ENCODE assay signal across 8 cellular contexts in genomic region chr1:45750298-45751038, GRCh38. TPM values are rescaled to one million over a fixed set of nuclear protein-coding genes. Genes with fewer than 3 reads are reported as not detected.
DNase-seq lines count a peak whose midpoint lies in the region; ATAC-seq and TF ChIP-seq lines count a peak whose summit lies in the region.

Gene IPP (minus strand): TSS chr1:45750653. CDS start chr1:45746411, 4,242 bp downstream.

- H3K27me3 Mint-ChIP-seq in activated T-helper 2 cell treated with anti-CD3 and anti-CD28 coated beads, Interferon-gamma antibody, Interleukin-2, Interleukin-4, amounts not matched to agents 10 μg/mL and 5 μg/mL and 100 μg/mL, durations not matched to agents 14 hours and 24 hours and 36 hours (ENCODE audit: low read depth): no peaks in the 10 kb centered on the region
- no peaks in the 10 kb centered on the region for H3K27me3 Mint-ChIP-seq in natural killer cell treated with Interleukin-12 subunit alpha and Interleukin-12 subunit beta and Interleukin-15 and Interleukin-18, amount 100 ng/mL, for 72 hours

- peak within 1 kb of the TSS; percentile 98 for H3K27ac Mint-ChIP-seq in activated T-helper 2 cell treated with anti-CD3 and anti-CD28 coated beads, Interferon-gamma antibody, Interleukin-2, Interleukin-4, amounts not matched to agents 10 μg/mL and 5 μg/mL and 100 μg/mL, durations not matched to agents 14 hours and 24 hours and 36 hours
- H3K27ac Mint-ChIP-seq in natural killer cell treated with Interleukin-12 subunit alpha and Interleukin-12 subunit beta and Interleukin-15 and Interleukin-18, amount 100 ng/mL, for 72 hours: peak within 1 kb of the TSS; percentile 98

- H3K27ac ChIP-seq in RWPE2 (ENCODE audit: poor library complexity, severe bottlenecking): peak within 1 kb of the TSS; percentile 53

- H3K36me3 ChIP-seq in RWPE2 (ENCODE audit: low read depth): peaks cover 7% of the 10 kb centered on the region; the same call in 1 of the 2 replicates

- TF ChIP-seq CTCF in RWPE2 (IDR thresholded peaks at IDR 0.05; ENCODE audit: poor library complexity, severe bottlenecking): peak; percentile 38

- H3K9me3 Mint-ChIP-seq in activated T-helper 2 cell treated with anti-CD3 and anti-CD28 coated beads, Interferon-gamma antibody, Interleukin-2, Interleukin-4, amounts not matched to agents 10 μg/mL and 5 μg/mL and 100 μg/mL, durations not matched to agents 14 hours and 24 hours and 36 hours: peaks cover 18% of the 10 kb centered on the region
- H3K9me3 Mint-ChIP-seq in natural killer cell treated with Interleukin-12 subunit alpha and Interleukin-12 subunit beta and Interleukin-15 and Interleukin-18, amount 100 ng/mL, for 72 hours: peaks cover 4% of the 10 kb centered on the region

- peaks cover 14% of the 10 kb centered on the region for H3K4me1 Mint-ChIP-seq in activated T-helper 2 cell treated with anti-CD3 and anti-CD28 coated beads, Interferon-gamma antibody, Interleukin-2, Interleukin-4, amounts not matched to agents 10 μg/mL and 5 μg/mL and 100 μg/mL, durations not matched to agents 14 hours and 24 hours and 36 hours (ENCODE audit: low read depth)
- peaks cover 8% of the 10 kb centered on the region in 2 donors for H3K4me1 Mint-ChIP-seq in natural killer cell treated with Interleukin-12 subunit alpha and Interleukin-12 subunit beta and Interleukin-15 and Interleukin-18, amount 100 ng/mL, for 72 hours (ENCODE audit: low read depth in 2 of 2)

- peaks cover 3% of the 10 kb centered on the region for H3K9me3 ChIP-seq in RWPE2 (ENCODE audit: severe bottlenecking)

- H3K4me1 ChIP-seq in RWPE2 (ENCODE audit: insufficient read depth, poor library complexity, severe bottlenecking): no peaks in the 10 kb centered on the region

- H3K4me3 ChIP-seq in RWPE2 (ENCODE audit: severe bottlenecking): peak within 1 kb of the TSS; percentile 53

- H3K27me3 ChIP-seq in RWPE2 (ENCODE audit: insufficient read depth, poor library complexity, severe bottlenecking): no peaks in the 10 kb centered on the region

- H3K36me3 Mint-ChIP-seq in activated T-helper 2 cell treated with anti-CD3 and anti-CD28 coated beads, Interferon-gamma antibody, Interleukin-2, Interleukin-4, amounts not matched to agents 10 μg/mL and 5 μg/mL and 100 μg/mL, durations not matched to agents 14 hours and 24 hours and 36 hours (ENCODE audit: low read depth): peaks cover 8% of the 10 kb centered on the region
- peaks cover 6% of the 10 kb centered on the region for H3K36me3 Mint-ChIP-seq in natural killer cell treated with Interleukin-12 subunit alpha and Interleukin-12 subunit beta and Interleukin-15 and Interleukin-18, amount 100 ng/mL, for 72 hours

- intact Hi-C loops in activated T-helper 2 cell treated with anti-CD3 and anti-CD28 coated beads, Interferon-gamma antibody, Interleukin-2, Interleukin-4, amounts not matched to agents 10 μg/mL and 5 μg/mL and 100 μg/mL, durations not matched to agents 14 hours and 24 hours and 36 hours (cut with micrococcal nuclease): loop anchor here (1.0 to 10.0 kb wide), 3 partner anchors 52 to 166 kb away; partner anchors contain the start of genes MAST2 and NASP

- peak; percentile 96 for ATAC-seq in RWPE2 (ENCODE audit: low read depth)
- ATAC-seq in natural killer cell treated with Interleukin-12 subunit alpha and Interleukin-12 subunit beta and Interleukin-15 and Interleukin-18, amount 100 ng/mL, for 72 hours: peak; percentile 99
- ATAC-seq in stimulated activated naive CD8-positive, alpha-beta T cell treated with anti-CD3 and anti-CD28 coated beads, Interleukin-15, Interleukin-2, amounts not matched to agents 100 U/mL and 50 U/mL, for 24 hours: peak; percentile 97

- DNase-seq in ELR (ENCODE audit: low read depth): peak; percentile 99
- DNase-seq in H4 (ENCODE audit: low spot score): peak; percentile 95
- DNase-seq in LoVo (ENCODE audit: low spot score): peak; percentile 99
- peak; percentile 96 for DNase-seq in RWPE2 (ENCODE audit: low spot score)
- peak; percentile 95 for DNase-seq in activated T-helper 2 cell treated with anti-CD3 and anti-CD28 coated beads, Interferon-gamma antibody, Interleukin-2, Interleukin-4, amounts not matched to agents 10 μg/mL and 5 μg/mL and 100 μg/mL, durations not matched to agents 14 hours and 24 hours and 36 hours (ENCODE audit: low spot score)
- DNase-seq in fibroblast of peridontal ligament (ENCODE audit: extremely low read depth): peak; percentile 97
- DNase-seq in natural killer cell treated with Interleukin-12 subunit alpha and Interleukin-12 subunit beta and Interleukin-15 and Interleukin-18, amount 100 ng/mL, for 72 hours (ENCODE audit: low spot score): peak; percentile 99
- DNase-seq in stimulated activated naive CD8-positive, alpha-beta T cell treated with anti-CD3 and anti-CD28 coated beads, Interleukin-15, Interleukin-2, amounts not matched to agents 100 U/mL and 50 U/mL, for 24 hours: peak; percentile 97

- H3K4me3 Mint-ChIP-seq in activated T-helper 2 cell treated with anti-CD3 and anti-CD28 coated beads, Interferon-gamma antibody, Interleukin-2, Interleukin-4, amounts not matched to agents 10 μg/mL and 5 μg/mL and 100 μg/mL, durations not matched to agents 14 hours and 24 hours and 36 hours (ENCODE audit: low read depth): peak within 1 kb of the TSS; percentile 96
- H3K4me3 Mint-ChIP-seq in natural killer cell treated with Interleukin-12 subunit alpha and Interleukin-12 subunit beta and Interleukin-15 and Interleukin-18, amount 100 ng/mL, for 72 hours: peak within 1 kb of the TSS; percentile 97

RNA-seq across cellular contexts. Expression of gene IPP, which starts in this region (rescaled TPM):
- 7.3 and 9.6 TPM in 2 replicates for total RNA-seq in H4 (2014; rRNA removed; shearing (Covaris generic))
- 14.7 and 15.6 TPM in 2 replicates for total RNA-seq in activated T-helper 2 cell treated with anti-CD3 and anti-CD28 coated beads, Interferon-gamma antibody, Interleukin-2, Interleukin-4, amounts not matched to agents 10 μg/mL and 5 μg/mL and 100 μg/mL, durations not matched to agents 14 hours and 24 hours and 36 hours
- total RNA-seq in natural killer cell treated with Interleukin-12 subunit alpha and Interleukin-12 subunit beta and Interleukin-15 and Interleukin-18, amount 100 ng/mL, for 72 hours: 10 to 100 TPM; 16.2 to 16.5 TPM

Comparison
In these comparisons a context has a peak if more than half of its experiments do, and no peak if none do; other contexts are left out.
1. Peak in every context shown above with its lines: DNase-seq, ATAC-seq, H3K4me3 ChIP-seq and H3K27ac ChIP-seq.